Comparison of ENCODE assay signal across 22 cellular contexts in the genomic region with DNA sequence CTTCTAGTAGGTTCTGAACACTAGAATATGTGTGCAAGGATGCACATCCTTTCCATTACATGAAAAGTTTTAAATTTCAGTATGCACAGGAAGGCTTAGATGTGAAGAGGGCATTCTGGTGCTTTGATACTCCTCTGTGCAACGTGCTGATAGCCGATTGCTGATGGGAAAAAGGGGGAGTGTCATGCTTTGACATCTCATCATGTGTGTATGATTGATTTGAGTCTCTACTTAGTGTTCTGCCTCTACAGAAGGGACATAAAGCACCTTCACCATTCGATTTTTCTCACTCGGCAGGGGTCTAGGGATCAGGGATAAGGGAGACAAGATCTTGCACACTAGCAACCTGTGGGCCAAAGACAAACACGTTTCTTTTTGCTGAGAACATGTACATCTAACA.
"Had no signal": no experiment of that assay in that cellular context is flagged by ENCODE, and none has a peak within 500 bp of the region (broad histone marks: within the 10 kb centered on the region; RNA-seq: fewer than 3 reads in every experiment).

No MANE protein-coding gene starts in this region.

- H3K27ac Mint-ChIP-seq: IgD-negative memory B cell had no signal

- H3K27me3 Mint-ChIP-seq: IgD-negative memory B cell had no signal

- H3K4me3 Mint-ChIP-seq: IgD-negative memory B cell had no signal

- DNase-seq: KBM-7, MV-4-11, NCI-H1048, NCI-H1105, NCI-H1417, NCI-H1436 treated with DMSO at 0.1 percent for 48 hours, NCI-H1694, NCI-H1930, NCI-H2081, NCI-H2107, NCI-H2227 treated with DMSO at 0.1 percent for 48 hours, NCI-H524, NCI-H526 treated with DMSO at 0.1 percent for 48 hours, NCI-H774, PC-3, Peyer's patch, SHP77 treated with DMSO at 0.1 percent for 48 hours, SJCRH30 had no signal

- FAIRE-seq: HepG2 had no signal

- H3K27ac ChIP-seq: Peyer's patch had no signal

- H3K4me1 Mint-ChIP-seq: IgD-negative memory B cell had no signal

- H3K4me3 ChIP-seq: Peyer's patch had no signal

- H3K27me3 ChIP-seq: Peyer's patch, SJCRH30 had no signal

- H3K36me3 ChIP-seq: SJCRH30 had no signal

- H3K4me1 ChIP-seq: Peyer's patch had no signal

- ATAC-seq: HepG2, PC-3, Right ventricle myocardium inferior, SK-N-SH treated with all-trans-retinoic acid at 6 μM for 48 hours had no signal

- H3K36me3 Mint-ChIP-seq: IgD-negative memory B cell had no signal

- H3K9me3 ChIP-seq: Peyer's patch, SJCRH30 had no signal
